33 cellular contexts compared by ENCODE assay signal in genomic region chr15:62730825-62731224, GRCh38.
DNase-seq lines count a peak whose midpoint lies in the region; ATAC-seq and TF ChIP-seq lines count a peak whose summit lies in the region.
"Had no signal": no experiment of that assay in that cellular context is flagged by ENCODE, and none has a peak within 500 bp of the region (broad histone marks: within the 10 kb centered on the region; RNA-seq: fewer than 3 reads in every experiment).

No MANE protein-coding gene starts in this region.

- no peak overlapping the region for H3K9ac ChIP-seq in SK-N-SH
- no peak overlapping the region for H3K9ac ChIP-seq in adipocyte (ENCODE audit: low read length)
- no peak overlapping the region for H3K9ac ChIP-seq in subcutaneous abdominal adipose tissue (ENCODE audit: low read length in 5 of 5)
- H3K9ac ChIP-seq: BLaER1; BLaER1 treated with 17β-estradiol and CSF1 and Interleukin-3, amounts not matched to agents 10 nM and 100 nM had no signal

- no peaks in the 10 kb centered on the region for H3K27me3 ChIP-seq in SK-N-SH (ENCODE audit: insufficient read depth)
- no peaks in the 10 kb centered on the region for H3K27me3 ChIP-seq in adipocyte (replicated peaks; ENCODE audit: control insufficient read depth, insufficient read depth, low read length)
- H3K27me3 ChIP-seq in subcutaneous abdominal adipose tissue (ENCODE audit: control insufficient read depth in 5 of 5, insufficient read depth in 4 of 5, low read length in 5 of 5) = no peaks in the 10 kb centered on the region
- H3K27me3 ChIP-seq: BE2C; BLaER1; BLaER1 treated with 17β-estradiol and CSF1 and Interleukin-3, amounts not matched to agents 10 nM and 100 nM had no signal

- H3K4me3 Mint-ChIP-seq in T-helper 17 cell = no peak overlapping the region
- H3K4me3 Mint-ChIP-seq: B cell; CD14-positive monocyte; CD4-positive, alpha-beta memory T cell; CD4-positive, alpha-beta T cell; CD4-positive, CD25-positive, alpha-beta regulatory T cell; CD8-positive, alpha-beta memory T cell; CD8-positive, alpha-beta T cell had no signal

- no peak for ATAC-seq in SK-N-SH treated with all-trans-retinoic acid at 6 μM for 48 hours
- ATAC-seq in T-helper 17 cell = no peak
- ATAC-seq: A549; CD8-positive, alpha-beta T cell had no signal

- TF ChIP-seq RAD21 in SK-N-SH (IDR thresholded peaks at IDR 0.05; ENCODE audit: low read length) = no peak

- H3K4me1 ChIP-seq in SK-N-SH (ENCODE audit: control insufficient read depth in 1 of 2, insufficient read depth in 2 of 2, low read depth in 1 of 2, low read length in 1 of 2) = peaks cover 3 to 6% of the 10 kb centered on the region in 2 experiments; a peak in 2 of 4 replicates
- H3K4me1 ChIP-seq in adipocyte (ENCODE audit: control insufficient read depth, insufficient read depth, low read length) = peaks cover 16% of the 10 kb centered on the region
- H3K4me1 ChIP-seq in subcutaneous abdominal adipose tissue (ENCODE audit: control insufficient read depth in 5 of 5, insufficient read depth in 5 of 5, low read length in 5 of 5) = peaks cover 0 to 10% (median 7%) of the 10 kb centered on the region in 5 donors
- H3K4me1 ChIP-seq: A549, BE2C, Caco-2 had no signal

- H3K9me3 ChIP-seq in SK-N-SH (peaks cover 17% of the 10 kb centered on the region; the same call in 1 of the 2 replicates), adipocyte (ENCODE audit: control insufficient read depth, low read length) (peaks cover 14% of the 10 kb centered on the region), subcutaneous abdominal adipose tissue (ENCODE audit: control insufficient read depth in 5 of 5, low read length in 5 of 5) (peaks cover 0 to 3% (median 0%) of the 10 kb centered on the region in 5 donors), T-helper 17 cell (ENCODE audit: control insufficient read depth, low read length, poor library complexity, severe bottlenecking) (no peaks in the 10 kb centered on the region)

- TF ChIP-seq CTCF in SK-N-SH (IDR thresholded peaks at IDR 0.05) = no peak

- H3K36me3 Mint-ChIP-seq in T-helper 17 cell (ENCODE audit: low read depth) = peaks cover 2% of the 10 kb centered on the region
- H3K36me3 Mint-ChIP-seq: CD14-positive monocyte; CD4-positive, alpha-beta memory T cell; CD4-positive, CD25-positive, alpha-beta regulatory T cell; CD8-positive, alpha-beta memory T cell; CD8-positive, alpha-beta T cell had no signal

- H2AFZ ChIP-seq in SK-N-SH (ENCODE audit: low read depth) = no peak overlapping the region

- peaks cover 38 to 54% of the 10 kb centered on the region in 2 experiments for H3K36me3 ChIP-seq in SK-N-SH (replicated peaks in 1 of 2; ENCODE audit: control insufficient read depth in 1 of 2, insufficient read depth in 2 of 2, low read length in 1 of 2)
- H3K36me3 ChIP-seq in adipocyte (ENCODE audit: control insufficient read depth, insufficient read depth, low read length, severe bottlenecking) = peaks cover 81% of the 10 kb centered on the region
- H3K36me3 ChIP-seq in subcutaneous abdominal adipose tissue (ENCODE audit: control insufficient read depth in 5 of 5, insufficient read depth in 5 of 5, low read length in 5 of 5) = peaks cover 23 to 56% (median 34%) of the 10 kb centered on the region in 5 donors
- H3K36me3 ChIP-seq: BLaER1 had no signal

- peaks cover 33% of the 10 kb centered on the region for H3K27me3 Mint-ChIP-seq in T-helper 17 cell

- CTCF ChIA-PET in SK-N-SH (lab: Yijun Ruan, JAX) = interaction anchor here (1.1 to 2.6 kb wide), 5 partner anchors 9 to 317 kb away, joined by 3 to 16 read pairs (median 5); no protein-coding TSS in a partner anchor

- H3K79me2 ChIP-seq in SK-N-SH (ENCODE audit: insufficient read depth) = no peaks in the 10 kb centered on the region

- peaks cover 3% of the 10 kb centered on the region for H3K4me1 Mint-ChIP-seq in T-helper 17 cell
- H3K4me1 Mint-ChIP-seq: B cell; CD4-positive, alpha-beta memory T cell; CD4-positive, CD25-positive, alpha-beta regulatory T cell; CD8-positive, alpha-beta memory T cell had no signal

- DNase-seq in SK-N-SH = no peak
- no peak for DNase-seq in adipocyte (ENCODE audit: low read depth)
- DNase-seq in T-helper 17 cell = no peak
- DNase-seq in epidermal melanocyte (ENCODE audit: insufficient read length, low spot score) = no peak
- DNase-seq: 8988T; ACHN; AML-193; BE2C; C1 segment of cervical spinal cord; Caco-2; Calu3; CD4-positive, alpha-beta memory T cell; CD4-positive, alpha-beta T cell; CD4-positive, CD25-positive, alpha-beta regulatory T cell; CD8-positive, alpha-beta memory T cell; CD8-positive, alpha-beta T cell; COR-L47; DMS 273 treated with DMSO at 0.1 percent for 48 hours; DMS153; DMS53; DMS79; DMS79 treated with DMSO at 0.1 percent for 48 hours; DND-41; EL had no signal

- H3K27ac ChIP-seq in SK-N-SH (ENCODE audit: low read depth in 2 of 2, low read length in 1 of 2) (no peak overlapping the region), subcutaneous abdominal adipose tissue (ENCODE audit: low read depth, low read length) (peak overlapping the region; percentile 53)
- H3K27ac ChIP-seq: 22Rv1; A549; BLaER1; BLaER1 treated with 17β-estradiol and CSF1 and Interleukin-3, amounts not matched to agents 10 nM and 100 nM; C4-2B had no signal

- 81% methylated on average over 3 of the region's 3 CpGs for WGBS in SK-N-SH (ENCODE audit: low lambda C conversion rate)

- no peak overlapping the region for H3K4me2 ChIP-seq in SK-N-SH
- H3K4me2 ChIP-seq: A549; BLaER1; BLaER1 treated with 17β-estradiol and CSF1 and Interleukin-3, amounts not matched to agents 10 nM and 100 nM had no signal

- no peaks in the 10 kb centered on the region for H3F3A ChIP-seq in SK-N-SH (replicated peaks; ENCODE audit: insufficient read depth)

- H3K27ac Mint-ChIP-seq in T-helper 17 cell = no peak overlapping the region
- H3K27ac Mint-ChIP-seq: B cell; CD14-positive monocyte; CD4-positive, alpha-beta memory T cell; CD4-positive, alpha-beta T cell; CD4-positive, CD25-positive, alpha-beta regulatory T cell; CD8-positive, alpha-beta T cell had no signal

- no peak for TF ChIP-seq EP300 in SK-N-SH (IDR thresholded peaks at IDR 0.05; ENCODE audit: borderline replicate concordance in 1 of 2, low read depth in 1 of 2, low read length in 1 of 2)

- POLR2A ChIA-PET in SK-N-SH (lab: Yijun Ruan, JAX) = no interaction called here

- no peaks in the 10 kb centered on the region for H3K9me2 ChIP-seq in SK-N-SH

- H4K20me1 ChIP-seq in SK-N-SH (ENCODE audit: insufficient read depth) = no peaks in the 10 kb centered on the region
- H4K20me1 ChIP-seq: BLaER1; BLaER1 treated with 17β-estradiol and CSF1 and Interleukin-3, amounts not matched to agents 10 nM and 100 nM had no signal

- H3K4me3 ChIP-seq in SK-N-SH (ENCODE audit: low read depth in 2 of 2, low read length in 1 of 2) (no peak overlapping the region), adipocyte (ENCODE audit: low read length) (peak overlapping the region; percentile 17), subcutaneous abdominal adipose tissue (ENCODE audit: low read depth in 1 of 5, low read length in 5 of 5) (no peak overlapping the region)
- H3K4me3 ChIP-seq: A549; BLaER1; BLaER1 treated with 17β-estradiol and CSF1 and Interleukin-3, amounts not matched to agents 10 nM and 100 nM had no signal

TF ChIP-seq in SK-N-SH treated with all-trans-retinoic acid at 6 μM for 48 hours, 23 proteins besides CTCF, POLR2A, EP300 and RAD21:
- TF ChIP-seq ZNF565 (CRISPR knock-in tag; conservative IDR thresholded peaks at IDR 0.05; ENCODE audit: low read depth) (no peak), ZFP30 (CRISPR knock-in tag; IDR thresholded peaks at IDR 0.05) (peak; percentile 97)

TF ChIP-seq in SK-N-SH, 30 proteins besides CTCF, POLR2A, EP300 and RAD21 (continues in another document):
- TF ChIP-seq FOXJ3 (CRISPR knock-in tag; IDR thresholded peaks at IDR 0.05) (no peak), RFX5 (IDR thresholded peaks at IDR 0.05; ENCODE audit: low read length) (no peak), TEAD4 (IDR thresholded peaks at IDR 0.05; ENCODE audit: borderline replicate concordance, insufficient read depth) (no peak), RXRA (IDR thresholded peaks at IDR 0.05; ENCODE audit: borderline replicate concordance, low read depth) (no peak), USF2 (IDR thresholded peaks at IDR 0.05; ENCODE audit: borderline replicate concordance, low read depth, low read length) (no peak), REST (IDR thresholded peaks at IDR 0.05; ENCODE audit: low read depth, low read length) (no peak), ELF1 (IDR thresholded peaks at IDR 0.05) (no peak), RCOR1 (IDR thresholded peaks at IDR 0.05; ENCODE audit: low read length) (no peak), FOSL2 (IDR thresholded peaks at IDR 0.05; ENCODE audit: borderline replicate concordance, low read depth) (no peak)
